In the genomic region with DNA sequence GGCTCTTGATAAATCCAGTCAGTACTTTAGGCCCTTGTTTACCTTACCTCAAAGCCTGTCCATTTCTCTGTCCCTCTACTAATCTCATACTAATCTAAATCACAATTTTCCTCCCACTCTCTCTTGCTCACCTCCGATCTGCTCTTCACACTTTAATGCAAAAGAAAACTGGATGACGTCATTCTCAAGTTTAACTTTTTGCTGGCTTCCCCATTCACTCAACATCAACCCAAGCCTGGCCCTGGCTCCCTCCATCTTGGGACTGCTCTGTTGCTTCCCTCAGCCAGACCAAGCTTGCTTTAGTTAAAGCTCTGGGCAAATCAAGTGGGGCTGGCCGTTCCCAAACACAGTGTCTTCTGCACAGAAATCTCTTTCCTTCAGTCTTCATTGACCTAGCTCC, we compare ENCODE assay signal across 1 cellular context.
TF ChIP-seq lines count a peak whose summit lies in the region.

No MANE protein-coding gene starts in this region.

TF ChIP-seq in GM12878, 131 proteins besides CTCF, POLR2A, EP300 and RAD21:
- TF ChIP-seq IKZF1 (conservative IDR thresholded peaks at IDR 0.05) (no peak), KLF5 (IDR thresholded peaks at IDR 0.05; ENCODE audit: partially characterized antibody) (no peak), ATF7 (IDR thresholded peaks at IDR 0.05; ENCODE audit: low read depth) (peak; percentile 29; the same call in 1 of the 2 replicates)
